In the genomic region with DNA sequence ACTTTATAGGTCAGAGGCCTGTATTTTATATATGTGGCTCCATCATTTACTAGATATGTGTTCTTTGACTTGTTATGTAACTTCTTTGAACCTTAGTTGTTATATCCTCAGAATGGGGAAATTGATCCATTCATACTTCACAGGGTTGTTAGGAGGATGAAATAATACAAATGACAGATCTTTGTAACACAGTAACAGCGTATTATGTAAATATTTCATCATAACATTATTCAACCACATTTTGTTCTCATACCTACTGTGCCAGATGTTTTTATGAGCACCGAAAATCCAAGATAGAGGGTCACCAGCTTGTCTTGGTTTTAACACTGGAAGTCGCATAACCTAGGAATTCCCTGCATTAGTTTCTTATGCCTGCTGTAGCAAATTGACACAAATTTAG, we compare ENCODE assay signal across 19 cellular contexts. TPM values are rescaled to one million over a fixed set of nuclear protein-coding genes. Genes with fewer than 3 reads are reported as not detected.
DNase-seq lines count a peak whose midpoint lies in the region; ATAC-seq, FAIRE-seq and TF ChIP-seq lines count a peak whose summit lies in the region.
"Had no signal": no experiment of that assay in that cellular context is flagged by ENCODE, and none has a peak within 500 bp of the region (broad histone marks: within the 10 kb centered on the region; RNA-seq: fewer than 3 reads in every experiment).

No MANE protein-coding gene starts in this region.

- H3K9ac ChIP-seq in GM23248, result no peak overlapping the region
- H3K9ac ChIP-seq in PC-3 (ENCODE audit: low read length), result no peak overlapping the region

- H3K9me3 ChIP-seq in GM23248 (ENCODE audit: low read depth) (no peaks in the 10 kb centered on the region), PC-3 (ENCODE audit: low read length) (no peaks in the 10 kb centered on the region), stomach (no peaks in the 10 kb centered on the region)
- H3K9me3 ChIP-seq: right atrium auricular region, uterus had no signal

- 40 to 42% methylated on average over 3 of the region's 3 CpGs for WGBS in GM23248 (ENCODE audit: low coverage in 1 of 2, low lambda C conversion rate in 2 of 2, missing lambda C conversion rate in 2 of 2), 2 experiments
- 58 to 79% (median 69%) methylated on average over 3 of the region's 3 CpGs for WGBS in stomach, 5 donors

- H3K27ac ChIP-seq in GM23248 (no peak overlapping the region), PC-3 (ENCODE audit: low read length) (no peak overlapping the region), stomach (no peak overlapping the region)
- H3K27ac ChIP-seq: right atrium auricular region, uterus had no signal

- peak; percentile 50 to 63 for DNase-seq in AML-193 (lab: John Stamatoyannopoulos, UW)
- no peak for DNase-seq in GM23248
- DNase-seq in PC-3, result no peak
- DNase-seq in fibroblast of mammary gland (ENCODE audit: low read depth), result peak; percentile 20
- DNase-seq in stimulated activated naive CD4-positive, alpha-beta T cell treated with Interleukin-2 at 50 U/mL for 16 hours (lab: John Stamatoyannopoulos, UW), result no peak
- DNase-seq in GM12891 (ENCODE audit: insufficient read length, low spot score), result no peak
- no peak for DNase-seq in cerebellar nuclear complex (lab: John Stamatoyannopoulos, UW)
- DNase-seq in stomach, result no peak
- DNase-seq: activated CD4-positive, alpha-beta T cell treated with anti-CD3 and anti-CD28 coated beads for 48 hours; activated CD8-positive, alpha-beta memory T cell treated with anti-CD3 and anti-CD28 coated beads, Interleukin-2, amount 50 U/mL, for 4 hours; activated gamma-delta T cell treated with Interleukin-2 at 50 U/mL for 16 hours; amygdala; COR-L47; HCEC 1CT; NCI-H1417; NCI-H526 treated with DMSO at 0.1 percent for 48 hours; nephron progenitor cell; uterus had no signal

- no TSS peak for BruUV-seq in PC-3 (replicated peaks; lab: Mats Ljungman, UMichigan)

- no peak for FAIRE-seq in GM12891 (lab: Jason Lieb, UNC)

- H3K4me3 ChIP-seq in GM23248, result no peak overlapping the region
- H3K4me3 ChIP-seq in PC-3 (ENCODE audit: low read length), result peak overlapping the region; percentile 79
- H3K4me3 ChIP-seq in fibroblast of mammary gland (ENCODE audit: control insufficient read depth, low read depth, low read length), result no peak overlapping the region
- no peak overlapping the region for H3K4me3 ChIP-seq in stomach
- H3K4me3 ChIP-seq: right atrium auricular region, uterus had no signal

- H3F3A ChIP-seq in GM23248 (ENCODE audit: insufficient read depth) (peaks cover 21% of the 10 kb centered on the region), PC-3 (ENCODE audit: low read length, unreplicated experiment) (no peaks in the 10 kb centered on the region)

- TF ChIP-seq EP300 in stomach (IDR thresholded peaks at IDR 0.05), result no peak

- CTCF ChIA-PET in PC-3 (lab: Charles Lee), result no interaction called here

- TF ChIP-seq CTCF in PC-3 (conservative IDR thresholded peaks at IDR 0.05; ENCODE audit: low read depth, low read length) (no peak), fibroblast of mammary gland (conservative IDR thresholded peaks at IDR 0.05; ENCODE audit: control insufficient read depth, insufficient read depth, low read depth, low read length) (no peak), stomach (IDR thresholded peaks at IDR 0.05) (no peak)

- H2AFZ ChIP-seq in GM23248 (no peak overlapping the region), PC-3 (ENCODE audit: low read length) (no peak overlapping the region)

- intact Hi-C loops in PC-3 (cut with micrococcal nuclease) (loop anchor here (2.0 to 10.0 kb wide), 3 partner anchors 15 to 531 kb away; no protein-coding TSS in a partner anchor), stomach (cut with DNase I; ENCODE audit: low total_unique reads) (no loop called here)

- H3K27me3 ChIP-seq in GM23248 (replicated peaks; ENCODE audit: insufficient read depth) (no peaks in the 10 kb centered on the region), PC-3 (ENCODE audit: low read length) (no peaks in the 10 kb centered on the region), stomach (no peaks in the 10 kb centered on the region)
- H3K27me3 ChIP-seq: right atrium auricular region, uterus had no signal

- H3K79me2 ChIP-seq in GM23248 (ENCODE audit: insufficient read depth) (peaks cover 79% of the 10 kb centered on the region), PC-3 (ENCODE audit: low read length) (peaks cover 82% of the 10 kb centered on the region)

- POLR2A ChIA-PET in PC-3 (lab: Charles Lee; ENCODE audit: unreplicated experiment), result interaction anchor here (0.6 kb wide), 1 partner anchor 70 kb away, joined by 4 read pairs; no protein-coding TSS in a partner anchor

- peaks cover 36% of the 10 kb centered on the region for H3K4me1 ChIP-seq in GM23248 (ENCODE audit: insufficient read depth)
- H3K4me1 ChIP-seq in PC-3 (ENCODE audit: insufficient read depth, low read length), result peaks cover 43% of the 10 kb centered on the region
- peaks cover 26 to 76% (median 50%) of the 10 kb centered on the region in 4 donors for H3K4me1 ChIP-seq in stomach
- H3K4me1 ChIP-seq: uterus had no signal

- in situ Hi-C loops in GM23248 (cut with MboI), result no loop called here

- no peak for ATAC-seq in PC-3

- H3K9me2 ChIP-seq in GM23248 (ENCODE audit: insufficient read depth), result no peaks in the 10 kb centered on the region; the same call in 1 of the 2 replicates
- no peaks in the 10 kb centered on the region for H3K9me2 ChIP-seq in PC-3 (replicated peaks; ENCODE audit: low read length)

- TF ChIP-seq POLR2A in GM12891 (IDR thresholded peaks at IDR 0.05; ENCODE audit: low read depth, low read length) (no peak), stomach (IDR thresholded peaks at IDR 0.05) (no peak)

- H3K4me2 ChIP-seq in GM23248 (ENCODE audit: unreplicated experiment) (peak overlapping the region; percentile 93), PC-3 (ENCODE audit: low read length) (peak overlapping the region; percentile 78)

- no peaks in the 10 kb centered on the region for H3K36me3 ChIP-seq in GM23248 (ENCODE audit: low read depth)
- H3K36me3 ChIP-seq in PC-3 (ENCODE audit: low read depth, low read length), result 0 out of 2 replicates have a peak, but pooled peaks cover 3% of the 10 kb centered on the region
- no peaks in the 10 kb centered on the region for H3K36me3 ChIP-seq in stomach
- H3K36me3 ChIP-seq: right atrium auricular region, uterus had no signal

- peaks cover 4% of the 10 kb centered on the region; the same call in 1 of the 2 replicates for H4K20me1 ChIP-seq in GM23248 (ENCODE audit: insufficient read depth)
- peaks cover 74% of the 10 kb centered on the region for H4K20me1 ChIP-seq in PC-3 (ENCODE audit: low read length)

TF ChIP-seq in GM12891, 5 proteins besides CTCF, POLR2A, EP300 and RAD21:
- TF ChIP-seq POLR2AphosphoS5 (IDR thresholded peaks at IDR 0.05; ENCODE audit: low read depth, low read length) (no peak), SPI1 (IDR thresholded peaks at IDR 0.05; ENCODE audit: low read depth, low read length) (no peak), TAF1 (IDR thresholded peaks at IDR 0.05; ENCODE audit: low read depth, low read length) (no peak), PAX5 (IDR thresholded peaks at IDR 0.05; ENCODE audit: insufficient read depth, low read length, severe bottlenecking) (no peak), POU2F2 (IDR thresholded peaks at IDR 0.05; ENCODE audit: low read depth, low read length) (no peak)

RNA-seq across cellular contexts. Expression of a gene that starts 3.3 kb away (rescaled TPM):
- total RNA-seq in GM23248 (2014; rRNA removed; shearing (Covaris generic)), result 21.1 and 24.3 TPM in 2 replicates
- polyA plus RNA-seq in GM23248 (2016; fragmentation: Nextera tagmentation; extraction: Ambion mirVana) (12.4 and 12.9 TPM in 2 replicates), stomach (1 to 10 TPM; 4.9 to 8.9 (median 5.0) TPM)
- total RNA-seq in PC-3 (2014; rRNA removed) (72.0 and 81.3 TPM in 2 replicates), stomach (10 to 100 TPM; 12.5 to 83.7 (median 23.9) TPM)
- 5.6 TPM for polyA plus RNA-seq in GM12891 (2012; ENCODE audit: low read depth, missing spikeins)

Comparison
In these comparisons a context has a peak if more than half of its experiments do, and no peak if none do; other contexts are left out.
1. DNase-seq: peak in AML-193 (2 of 2) and fibroblast of mammary gland (single experiment); none in GM23248 (single experiment), PC-3 (single experiment), stimulated activated naive CD4-positive, alpha-beta T cell treated with Interleukin-2 at 50 U/mL for 16 hours (single experiment), GM12891 (single experiment), cerebellar nuclear complex (0 of 2) and stomach (single experiment).